Comparison of ENCODE assay signal across 19 cellular contexts in the genomic region with DNA sequence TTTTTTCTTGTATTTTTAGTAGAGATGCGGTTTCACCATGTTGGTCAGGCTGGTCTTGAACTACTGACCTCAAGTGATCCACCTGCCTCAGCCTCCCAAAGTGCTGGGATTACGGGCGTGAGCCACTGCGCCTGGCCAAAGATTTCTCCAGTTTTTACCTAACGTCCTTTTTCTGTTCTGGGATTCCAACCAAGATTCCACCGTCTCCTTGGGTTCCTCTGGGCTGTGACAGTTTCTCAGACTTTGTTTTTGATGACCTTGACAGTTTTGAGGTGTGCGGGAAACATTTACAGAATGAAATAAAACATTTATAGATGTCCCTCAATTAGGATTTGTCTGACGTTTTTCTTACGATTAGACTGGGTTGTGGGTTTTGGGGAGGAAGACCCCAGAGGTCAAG. TPM values are rescaled to one million over a fixed set of nuclear protein-coding genes. Genes with fewer than 3 reads are reported as not detected.
"Had no signal": no experiment of that assay in that cellular context is flagged by ENCODE, and none has a peak within 500 bp of the region (broad histone marks: within the 10 kb centered on the region; RNA-seq: fewer than 3 reads in every experiment).

No MANE protein-coding gene starts in this region.

RNA-seq across cellular contexts. Expression of a gene that starts 50.6 kb away (rescaled TPM):
- total RNA-seq: activated CD4-positive, alpha-beta memory T cell treated with anti-CD3 and anti-CD28 coated beads for 36 hours; activated CD4-positive, alpha-beta T cell treated with anti-CD3 and anti-CD28 coated beads for 36 hours; activated CD4-positive, alpha-beta T cell treated with anti-CD3 and anti-CD28 coated beads, Interleukin-2, amount 10 ng/mL, durations not matched to agents 24 days and 14 days; activated CD8-positive, alpha-beta memory T cell treated with anti-CD3 and anti-CD28 coated beads for 36 hours; activated CD8-positive, alpha-beta memory T cell treated with anti-CD3 and anti-CD28 coated beads, Interleukin-2, amount 10 ng/mL, durations not matched to agents 7 days and 5 days; activated CD8-positive, alpha-beta T cell treated with anti-CD3 and anti-CD28 coated beads, Interleukin-2, amount 10 ng/mL, durations not matched to agents 7 days and 5 days; activated naive CD4-positive, alpha-beta T cell treated with anti-CD3 and anti-CD28 coated beads for 36 hours; activated naive CD8-positive, alpha-beta T cell treated with anti-CD3 and anti-CD28 coated beads for 36 hours; activated T-helper 1 cell treated with anti-CD3 and anti-CD28 coated beads, Interleukin-12 subunit alpha, Interleukin-12 subunit beta, Interleukin-2, Interleukin-4 antibody, amounts not matched to agents 30 ng/mL and 10 ng/mL and 1 ng/mL, durations not matched to agents 14 hours and 24 hours and 36 hours; activated T-helper 2 cell treated with anti-CD3 and anti-CD28 coated beads, Interferon-gamma antibody, Interleukin-2, Interleukin-4, amounts not matched to agents 10 μg/mL and 5 μg/mL and 100 μg/mL, durations not matched to agents 14 hours and 24 hours and 36 hours; chondrocyte; dermis blood vessel endothelial cell; endothelial cell of umbilical vein; esophagus squamous epithelium; fibroblast of lung; fibroblast of villous mesenchyme; gastroesophageal sphincter; glomerular endothelial cell; T-helper 17 cell had no signal
- polyA plus RNA-seq: endothelial cell of umbilical vein, fibroblast of lung had no signal
